10 cellular contexts compared by ENCODE assay signal in the genomic region with DNA sequence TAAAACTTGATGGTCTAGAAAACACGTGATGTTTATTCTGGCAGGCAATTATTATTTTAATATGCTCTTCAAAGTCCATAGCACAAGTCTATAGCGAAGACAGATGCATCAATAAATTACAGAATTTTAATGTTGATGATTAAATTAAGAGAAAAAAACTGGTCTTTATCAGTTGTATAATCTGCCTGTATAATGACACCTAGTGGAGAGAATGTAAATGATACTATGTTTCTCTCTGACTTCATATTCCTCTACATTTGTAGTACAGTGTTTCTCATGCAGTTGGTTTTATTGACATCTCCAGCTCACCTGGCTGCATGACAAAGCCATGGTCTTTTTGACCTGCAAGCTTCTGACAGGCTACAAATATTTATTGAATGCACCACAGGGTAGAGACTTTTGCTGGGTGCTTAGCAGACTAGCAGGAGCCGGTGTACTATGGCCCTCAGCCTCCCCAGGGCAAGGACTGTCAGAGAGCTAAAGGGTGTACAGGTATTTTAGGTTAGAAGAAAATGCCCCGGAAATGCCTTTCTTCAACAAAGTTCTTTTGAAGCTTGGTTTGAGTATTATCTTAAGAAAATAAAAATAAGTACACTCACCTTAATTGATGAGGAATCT.
DNase-seq lines count a peak whose midpoint lies in the region; TF ChIP-seq lines count a peak whose summit lies in the region.
"Had no signal": no experiment of that assay in that cellular context is flagged by ENCODE, and none has a peak within 500 bp of the region (broad histone marks: within the 10 kb centered on the region; RNA-seq: fewer than 3 reads in every experiment).

No MANE protein-coding gene starts in this region.

- intact Hi-C loops in PC-9 (cut with micrococcal nuclease; ENCODE audit: unreplicated experiment) = no loop called here

- no peaks in the 10 kb centered on the region for H3K9me2 ChIP-seq in PC-9 (ENCODE audit: insufficient read depth)

- TF ChIP-seq CTCF in AG04449 (IDR thresholded peaks at IDR 0.05; ENCODE audit: insufficient read depth, low read length, missing control alignments) (peak; percentile 14), GM12874 (IDR thresholded peaks at IDR 0.05; ENCODE audit: insufficient read depth, low read depth, low read length) (0 out of 2 replicates have a peak, but pooled peaks have one; percentile 14), PC-9 (conservative IDR thresholded peaks at IDR 0.05) (peak; percentile 70), fibroblast of the aortic adventitia (IDR thresholded peaks at IDR 0.05; ENCODE audit: insufficient read depth, low read length) (peak; percentile 25)

- H3K4me2 ChIP-seq in PC-9 = no peak overlapping the region

- no peaks in the 10 kb centered on the region for H4K20me1 ChIP-seq in PC-9 (ENCODE audit: insufficient read depth)

- H3K4me3 ChIP-seq in AG04449 (ENCODE audit: low read depth, low read length) = no peak overlapping the region
- H3K4me3 ChIP-seq in PC-9 = no peak overlapping the region
- H3K4me3 ChIP-seq in fibroblast of the aortic adventitia (ENCODE audit: low read depth, low read length) = no peak overlapping the region
- H3K4me3 ChIP-seq: heart right ventricle, prostate gland had no signal

- no peaks in the 10 kb centered on the region for H3K36me3 ChIP-seq in PC-9 (ENCODE audit: low read depth)
- H3K36me3 ChIP-seq: heart right ventricle, prostate gland had no signal

- no peak overlapping the region for H3K27ac ChIP-seq in PC-9
- H3K27ac ChIP-seq: heart right ventricle, prostate gland had no signal

- no peaks in the 10 kb centered on the region for H3K4me1 ChIP-seq in PC-9 (replicated peaks; ENCODE audit: insufficient read depth)
- H3K4me1 ChIP-seq: heart right ventricle, prostate gland had no signal

- H3K27me3 ChIP-seq in PC-9 (ENCODE audit: insufficient read depth, low read depth) = no peaks in the 10 kb centered on the region
- H3K27me3 ChIP-seq: heart right ventricle had no signal

- DNase-seq in AG04449 (ENCODE audit: low read depth, low spot score) = no peak
- no peak for DNase-seq in PC-9
- peak; percentile 7 for DNase-seq in fibroblast of the aortic adventitia (ENCODE audit: low read depth)
- DNase-seq in mesenteric fat pad (ENCODE audit: low spot score) = no peak
- DNase-seq in mucosa of gallbladder (ENCODE audit: low spot score) = no peak
- no peak for DNase-seq in ecto neural progenitor cell (ENCODE audit: low spot score)
- DNase-seq in activated CD4-positive, alpha-beta T cell treated with anti-CD3 and anti-CD28 coated beads, Interleukin-2, amount 50 U/mL, for 1 hour = no peak

- POLR2A ChIA-PET in AG04449 (lab: Yijun Ruan, JAX) (no interaction called here), PC-9 (lab: Charles Lee; ENCODE audit: unreplicated experiment) (no interaction called here)

- no peak overlapping the region for H2AFZ ChIP-seq in PC-9

- H3F3A ChIP-seq in PC-9 (ENCODE audit: insufficient read depth, low read depth) = no peaks in the 10 kb centered on the region

- no TSS peak for BruUV-seq in PC-9 (replicated peaks; lab: Mats Ljungman, UMichigan)

- CTCF ChIA-PET in AG04449 (lab: Yijun Ruan, JAX) = interaction anchor here (0.9 to 1.4 kb wide), 7 partner anchors 9 to 531 kb away, joined by 3 to 10 read pairs (median 4); no protein-coding TSS in a partner anchor
- CTCF ChIA-PET in PC-9 (lab: Charles Lee) = no interaction called here

- H3K79me2 ChIP-seq in PC-9 (ENCODE audit: low read depth) = no peaks in the 10 kb centered on the region

- H3K9me3 ChIP-seq in PC-9 (ENCODE audit: insufficient read depth, low read depth) = no peaks in the 10 kb centered on the region
- H3K9me3 ChIP-seq: heart right ventricle, prostate gland had no signal

Comparison
In these comparisons a context has a peak if more than half of its experiments do, and no peak if none do; other contexts are left out.
1. CTCF ChIP-seq: peak in every context shown above with its lines; median percentile 70 in PC-9; 25 in fibroblast of the aortic adventitia; 14 in AG04449; 14 in GM12874.